ENCODE assay signal across 1 cellular context in the genomic region with DNA sequence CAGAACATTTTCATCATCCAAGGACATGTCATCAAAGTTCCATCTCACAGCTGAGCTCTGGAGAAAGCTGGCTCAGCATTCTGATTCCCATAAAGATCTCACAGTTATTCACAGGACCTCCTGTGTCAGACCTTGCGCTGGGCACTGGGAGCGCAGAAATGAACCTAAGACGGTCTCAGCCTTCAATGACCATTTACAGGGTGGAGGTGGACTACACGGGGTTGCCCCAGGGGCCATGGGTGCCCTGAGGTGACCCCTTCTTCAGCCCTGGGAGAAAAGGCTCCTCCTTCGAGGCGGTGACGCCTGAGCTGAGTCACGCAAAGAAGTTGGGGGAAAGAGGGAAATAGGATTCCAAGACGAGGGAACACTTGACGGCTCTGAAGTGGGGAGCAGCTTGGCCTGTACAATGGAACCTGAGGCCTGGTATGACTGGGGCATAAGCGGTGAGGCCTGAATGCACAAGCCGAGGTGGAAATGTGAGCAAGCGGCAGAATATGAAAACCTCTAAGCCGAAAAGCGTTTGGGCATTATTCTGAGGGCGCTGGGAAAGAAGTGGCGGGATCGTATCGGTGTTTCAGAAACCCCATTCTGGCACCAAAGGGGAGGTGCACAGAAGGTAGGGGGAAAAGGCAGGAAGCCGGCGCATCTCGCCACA.
TF ChIP-seq lines count a peak whose summit lies in the region.

No MANE protein-coding gene starts in this region.

TF ChIP-seq in K562, 482 proteins besides CTCF, POLR2A, EP300 and RAD21 (continued from another document):
- TF ChIP-seq, protein P1, sequence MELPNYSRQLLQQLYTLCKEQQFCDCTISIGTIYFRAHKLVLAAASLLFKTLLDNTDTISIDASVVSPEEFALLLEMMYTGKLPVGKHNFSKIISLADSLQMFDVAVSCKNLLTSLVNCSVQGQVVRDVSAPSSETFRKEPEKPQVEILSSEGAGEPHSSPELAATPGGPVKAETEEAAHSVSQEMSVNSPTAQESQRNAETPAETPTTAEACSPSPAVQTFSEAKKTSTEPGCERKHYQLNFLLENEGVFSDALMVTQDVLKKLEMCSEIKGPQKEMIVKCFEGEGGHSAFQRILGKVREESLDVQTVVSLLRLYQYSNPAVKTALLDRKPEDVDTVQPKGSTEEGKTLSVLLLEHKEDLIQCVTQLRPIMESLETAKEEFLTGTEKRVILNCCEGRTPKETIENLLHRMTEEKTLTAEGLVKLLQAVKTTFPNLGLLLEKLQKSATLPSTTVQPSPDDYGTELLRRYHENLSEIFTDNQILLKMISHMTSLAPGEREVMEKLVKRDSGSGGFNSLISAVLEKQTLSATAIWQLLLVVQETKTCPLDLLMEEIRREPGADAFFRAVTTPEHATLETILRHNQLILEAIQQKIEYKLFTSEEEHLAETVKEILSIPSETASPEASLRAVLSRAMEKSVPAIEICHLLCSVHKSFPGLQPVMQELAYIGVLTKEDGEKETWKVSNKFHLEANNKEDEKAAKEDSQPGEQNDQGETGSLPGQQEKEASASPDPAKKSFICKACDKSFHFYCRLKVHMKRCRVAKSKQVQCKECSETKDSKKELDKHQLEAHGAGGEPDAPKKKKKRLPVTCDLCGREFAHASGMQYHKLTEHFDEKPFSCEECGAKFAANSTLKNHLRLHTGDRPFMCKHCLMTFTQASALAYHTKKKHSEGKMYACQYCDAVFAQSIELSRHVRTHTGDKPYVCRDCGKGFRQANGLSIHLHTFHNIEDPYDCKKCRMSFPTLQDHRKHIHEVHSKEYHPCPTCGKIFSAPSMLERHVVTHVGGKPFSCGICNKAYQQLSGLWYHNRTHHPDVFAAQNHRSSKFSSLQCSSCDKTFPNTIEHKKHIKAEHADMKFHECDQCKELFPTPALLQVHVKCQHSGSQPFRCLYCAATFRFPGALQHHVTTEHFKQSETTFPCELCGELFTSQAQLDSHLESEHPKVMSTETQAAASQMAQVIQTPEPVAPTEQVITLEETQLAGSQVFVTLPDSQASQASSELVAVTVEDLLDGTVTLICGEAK (IDR thresholded peaks at IDR 0.05) = no peak; the same call in 1 of the 2 replicates
- TF ChIP-seq, protein P1 (CRISPR knock-in tag; IDR thresholded peaks at IDR 0.05) = no peak
- no peak for TF ChIP-seq WHSC1 (IDR thresholded peaks at IDR 0.05; ENCODE audit: low read length)
- TF ChIP-seq, protein P2, sequence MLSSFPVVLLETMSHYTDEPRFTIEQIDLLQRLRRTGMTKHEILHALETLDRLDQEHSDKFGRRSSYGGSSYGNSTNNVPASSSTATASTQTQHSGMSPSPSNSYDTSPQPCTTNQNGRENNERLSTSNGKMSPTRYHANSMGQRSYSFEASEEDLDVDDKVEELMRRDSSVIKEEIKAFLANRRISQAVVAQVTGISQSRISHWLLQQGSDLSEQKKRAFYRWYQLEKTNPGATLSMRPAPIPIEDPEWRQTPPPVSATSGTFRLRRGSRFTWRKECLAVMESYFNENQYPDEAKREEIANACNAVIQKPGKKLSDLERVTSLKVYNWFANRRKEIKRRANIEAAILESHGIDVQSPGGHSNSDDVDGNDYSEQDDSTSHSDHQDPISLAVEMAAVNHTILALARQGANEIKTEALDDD (IDR thresholded peaks at IDR 0.05) = no peak
TF ChIP-seq in K562: peak in this region for 84.
